In genomic region chr4:56908206-56909082, GRCh38 we compare ENCODE assay signal across 8 cellular contexts. TPM values are rescaled to one million over a fixed set of nuclear protein-coding genes. Genes with fewer than 3 reads are reported as not detected.
DNase-seq lines count a peak whose midpoint lies in the region; ATAC-seq, FAIRE-seq and TF ChIP-seq lines count a peak whose summit lies in the region.

No MANE protein-coding gene starts in this region.

- peak; percentile 30 for TF ChIP-seq CTCF in foreskin keratinocyte (conservative IDR thresholded peaks at IDR 0.05)
- TF ChIP-seq CTCF in neutrophil (IDR thresholded peaks at IDR 0.05), result no peak
- no peak for TF ChIP-seq CTCF in suprapubic skin (IDR thresholded peaks at IDR 0.05)

- H3K4me1 ChIP-seq in foreskin keratinocyte (peaks cover 8% of the 10 kb centered on the region), neutrophil (ENCODE audit: control insufficient read depth in 1 of 2, insufficient read depth in 1 of 2, low read depth in 1 of 2, low read length in 1 of 2) (peaks cover 26 to 29% of the 10 kb centered on the region in 2 experiments), suprapubic skin (peaks cover 47% of the 10 kb centered on the region)

- no peak for TF ChIP-seq POLR2A in suprapubic skin (IDR thresholded peaks at IDR 0.05)

- no peak for FAIRE-seq in RCC 7860 (lab: Jason Lieb, UNC)

- H3K9me3 ChIP-seq in neutrophil (no peaks in the 10 kb centered on the region), suprapubic skin (no peaks in the 10 kb centered on the region)

- H3K36me3 ChIP-seq in neutrophil (no peaks in the 10 kb centered on the region), suprapubic skin (peaks cover under 1% of the 10 kb centered on the region)

- H3K27me3 ChIP-seq in foreskin keratinocyte, result peaks cover 3% of the 10 kb centered on the region
- no peaks in the 10 kb centered on the region for H3K27me3 ChIP-seq in neutrophil
- no peaks in the 10 kb centered on the region for H3K27me3 ChIP-seq in suprapubic skin

- TF ChIP-seq EP300 in suprapubic skin (IDR thresholded peaks at IDR 0.05), result no peak

- 1% methylated on average over 35 of the region's 110 CpGs for WGBS in suprapubic skin

- DNase-seq in 8988T (peak; percentile 82), RCC 7860 (ENCODE audit: low spot score) (peak; percentile 22), activated gamma-delta T cell treated with Interleukin-2 at 50 U/mL for 16 hours (peak; percentile 63), foreskin keratinocyte (peak; percentile 24 to 51), suprapubic skin (ENCODE audit: low spot score in 2 of 2) (peak; percentile 76 to 82)

- peak; percentile 39 for ATAC-seq in GM18873 (IDR thresholded peaks at IDR 0.05; ENCODE audit: low FRiP score, unreplicated experiment)
- ATAC-seq in HG03103 (IDR thresholded peaks at IDR 0.05; ENCODE audit: low read depth, unreplicated experiment), result peak; percentile 47
- peak; percentile 67 for ATAC-seq in foreskin keratinocyte

- H3K27ac ChIP-seq in foreskin keratinocyte (peak overlapping the region; percentile 38), neutrophil (peak overlapping the region; percentile 95), suprapubic skin (peak overlapping the region; percentile 96)

- peak overlapping the region; percentile 57 to 95 for H3K4me3 ChIP-seq in neutrophil (ENCODE audit: low read depth in 1 of 2, low read length in 1 of 2)
- H3K4me3 ChIP-seq in suprapubic skin, result peak overlapping the region; percentile 75

RNA-seq across cellular contexts. Expression of gene REST, which starts 0.7 kb away (rescaled TPM):
- total RNA-seq in foreskin keratinocyte (30.4 and 35.4 TPM in 2 replicates), suprapubic skin (10 to 100 TPM; 27.7 to 70.8 (median 50.5) TPM)
- 4.4 TPM in 2 replicates for polyA plus RNA-seq in foreskin keratinocyte

Comparison
In these comparisons a context has a peak if more than half of its experiments do, and no peak if none do; other contexts are left out.
1. Peak in every context shown above with its lines: DNase-seq, ATAC-seq, H3K4me3 ChIP-seq and H3K27ac ChIP-seq.
2. DNase-seq: peak in every context shown above with its lines; median percentile 82 in 8988T; 79 in suprapubic skin; 63 in activated gamma-delta T cell treated with Interleukin-2 at 50 U/mL for 16 hours; 38 in foreskin keratinocyte; 22 in RCC 7860.
3. H3K27ac ChIP-seq: peak in every context shown above with its lines; median percentile 96 in suprapubic skin; 95 in neutrophil; 38 in foreskin keratinocyte.